15 cellular contexts compared by ENCODE assay signal in genomic region chr4:74426101-74426500, GRCh38. TPM values are rescaled to one million over a fixed set of nuclear protein-coding genes. Genes with fewer than 3 reads are reported as not detected.
DNase-seq lines count a peak whose midpoint lies in the region; ATAC-seq, FAIRE-seq and TF ChIP-seq lines count a peak whose summit lies in the region.
"Had no signal": no experiment of that assay in that cellular context is flagged by ENCODE, and none has a peak within 500 bp of the region (broad histone marks: within the 10 kb centered on the region; RNA-seq: fewer than 3 reads in every experiment).

No MANE protein-coding gene starts in this region.

- FAIRE-seq in frontal cortex (lab: Jason Lieb, UNC) = no peak
- FAIRE-seq: endothelial cell of umbilical vein, GM12891 had no signal

- H3K36me3 Mint-ChIP-seq in nephron progenitor cell (ENCODE audit: low read depth) = no peaks in the 10 kb centered on the region
- H3K36me3 Mint-ChIP-seq: activated naive CD4-positive, alpha-beta T cell treated with anti-CD3 and anti-CD28 coated beads, Interleukin-2, amount 50 U/mL, for 24 hours; CD8-positive, alpha-beta T cell; natural killer cell had no signal

- no peaks in the 10 kb centered on the region for H3K9me3 ChIP-seq in MG63

- no peaks in the 10 kb centered on the region for H3K36me3 ChIP-seq in MG63

- no peaks in the 10 kb centered on the region for H3K4me1 Mint-ChIP-seq in nephron progenitor cell
- H3K4me1 Mint-ChIP-seq: activated naive CD4-positive, alpha-beta T cell treated with anti-CD3 and anti-CD28 coated beads, Interleukin-2, amount 50 U/mL, for 24 hours had no signal

- no peaks in the 10 kb centered on the region for H3K9me3 Mint-ChIP-seq in nephron progenitor cell
- H3K9me3 Mint-ChIP-seq: activated naive CD4-positive, alpha-beta T cell treated with anti-CD3 and anti-CD28 coated beads, Interleukin-2, amount 50 U/mL, for 24 hours; CD8-positive, alpha-beta T cell; natural killer cell had no signal

- ATAC-seq in sciatic nerve (peak; percentile 22), HG03521 (IDR thresholded peaks at IDR 0.05; ENCODE audit: unreplicated experiment) (no peak)
- ATAC-seq: CD8-positive, alpha-beta T cell; left ventricle myocardium superior had no signal

- no peaks in the 10 kb centered on the region for H3K27me3 ChIP-seq in MG63

- H3K4me3 ChIP-seq in MG63 = no peak overlapping the region
- H3K4me3 ChIP-seq in epithelial cell of esophagus (ENCODE audit: low read length) = no peak overlapping the region

- no peak overlapping the region for H3K27ac Mint-ChIP-seq in nephron progenitor cell
- H3K27ac Mint-ChIP-seq: activated naive CD4-positive, alpha-beta T cell treated with anti-CD3 and anti-CD28 coated beads, Interleukin-2, amount 50 U/mL, for 24 hours; CD8-positive, alpha-beta T cell; natural killer cell had no signal

- peak; percentile 38 for DNase-seq in GM04503 (ENCODE audit: low read depth)
- DNase-seq in MG63 = peak; percentile 25
- peak; percentile 69 for DNase-seq in epithelial cell of esophagus (ENCODE audit: low read depth)
- DNase-seq in sciatic nerve (ENCODE audit: low spot score) = no peak
- DNase-seq in nephron progenitor cell = no peak
- no peak for DNase-seq in frontal cortex (ENCODE audit: low spot score in 2 of 2)
- DNase-seq: CD8-positive, alpha-beta T cell; KG1; left ventricle myocardium superior; natural killer cell; trophoblast cell had no signal

- no peak overlapping the region for H3K4me3 Mint-ChIP-seq in nephron progenitor cell
- H3K4me3 Mint-ChIP-seq: activated naive CD4-positive, alpha-beta T cell treated with anti-CD3 and anti-CD28 coated beads, Interleukin-2, amount 50 U/mL, for 24 hours; CD8-positive, alpha-beta T cell; natural killer cell had no signal

- TF ChIP-seq CTCF in epithelial cell of esophagus (IDR thresholded peaks at IDR 0.05; ENCODE audit: insufficient read depth, low read depth, low read length, missing control alignments) (no peak), nephron progenitor cell (IDR thresholded peaks at IDR 0.05) (no peak)

- peaks cover 3% of the 10 kb centered on the region for H3K27me3 Mint-ChIP-seq in nephron progenitor cell (ENCODE audit: low read depth, poor library complexity)

- intact Hi-C loops in sciatic nerve (cut with DNase I) = no loop called here

RNA-seq across cellular contexts. Expression of gene AREG, which starts 18.8 kb away (rescaled TPM):
- not detected in 2 replicates for total RNA-seq in MG63 (2014; rRNA removed; shearing (Covaris generic); ENCODE audit: low replicate concordance)
- total RNA-seq in sciatic nerve (0.76 TPM), frontal cortex (not detected)

Comparison
In these comparisons a context has a peak if more than half of its experiments do, and no peak if none do; other contexts are left out.
1. DNase-seq: peak in GM04503 (single experiment), MG63 (single experiment) and epithelial cell of esophagus (single experiment); none in sciatic nerve (single experiment), nephron progenitor cell (single experiment) and frontal cortex (0 of 2).